8 cellular contexts compared by ENCODE assay signal in the genomic region with DNA sequence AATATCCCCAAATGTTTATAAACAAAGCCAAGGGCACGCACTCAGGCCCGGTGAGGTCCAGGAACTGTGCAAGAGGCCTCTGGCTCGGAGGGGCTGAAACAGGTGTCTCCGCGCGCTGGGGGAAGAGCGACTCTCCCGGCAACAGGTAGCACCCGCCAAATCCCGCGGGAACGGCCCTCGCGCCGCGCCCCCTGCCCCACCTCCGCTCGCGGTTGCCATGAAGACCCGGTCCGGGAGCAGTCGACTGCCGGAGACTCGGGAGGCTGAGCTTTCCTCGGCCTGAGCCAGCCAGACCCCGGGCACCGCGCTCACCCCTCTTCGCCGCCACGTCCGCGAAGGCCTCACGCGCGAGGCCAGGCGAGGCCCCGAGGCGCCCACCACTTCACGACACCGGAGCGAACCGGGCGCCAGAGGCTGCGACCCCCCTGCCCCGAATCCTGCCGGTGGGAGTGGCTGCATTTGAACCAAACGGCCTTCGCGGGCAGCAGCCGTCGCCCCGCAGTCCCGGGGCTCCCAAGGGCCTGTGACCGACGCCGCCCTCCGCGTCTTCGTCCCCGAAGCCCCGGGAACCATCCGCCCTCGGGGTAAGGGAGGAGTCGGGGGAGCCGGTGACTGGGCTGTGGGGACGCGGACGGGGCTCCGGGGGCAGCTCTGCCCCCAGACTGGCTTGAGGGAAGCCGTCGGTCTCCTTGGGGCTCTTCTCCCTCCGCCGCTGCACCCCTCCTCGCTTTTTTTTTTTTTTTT. TPM values are rescaled to one million over a fixed set of nuclear protein-coding genes. Genes with fewer than 3 reads are reported as not detected.
DNase-seq lines count a peak whose midpoint lies in the region; ATAC-seq and TF ChIP-seq lines count a peak whose summit lies in the region.

A gene with protein sequence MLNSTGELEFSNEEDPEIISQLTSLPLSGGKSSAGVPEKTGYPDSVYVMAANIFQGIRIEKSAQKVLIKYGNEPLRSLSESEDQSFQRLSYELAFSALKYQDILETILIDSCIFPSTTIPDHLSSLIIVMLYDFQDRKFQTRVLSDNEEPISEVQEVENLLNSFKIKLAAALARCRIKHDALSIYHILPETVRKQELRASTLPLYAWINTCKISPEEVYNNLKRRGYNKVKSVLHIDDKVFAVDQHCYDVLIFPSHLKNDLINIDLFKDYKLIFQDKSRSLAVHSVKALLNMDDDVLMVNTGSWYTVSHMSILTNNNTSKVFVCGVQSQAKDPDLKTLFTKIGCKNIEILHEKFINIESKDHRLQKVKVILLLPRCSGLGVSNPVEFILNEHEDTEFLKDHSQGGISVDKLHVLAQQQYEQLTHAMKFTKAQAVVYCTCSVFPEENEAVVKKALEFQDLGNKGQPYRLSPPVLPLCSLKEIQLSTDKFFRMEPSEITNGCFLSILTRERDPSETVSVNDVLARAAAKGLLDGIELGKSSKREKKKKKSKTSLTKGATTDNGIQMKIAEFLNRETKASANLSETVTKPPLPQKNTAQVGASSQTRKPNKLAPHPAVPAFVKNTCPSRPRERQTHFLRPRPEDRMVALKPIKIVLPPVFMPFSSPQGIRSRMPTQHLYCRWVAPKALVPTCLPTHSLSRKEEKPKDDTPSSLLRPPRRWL (plus strand): TSS at position 239 of the 744 bp plus-strand sequence. CDS start 739 bp downstream, outside the sequence.

- TF ChIP-seq CTCF in osteocyte (IDR thresholded peaks at IDR 0.05) = no peak

- H3K9me3 Mint-ChIP-seq in activated T-cell treated with anti-CD3 and anti-CD28 coated beads, Interleukin-2, amount 50 U/mL, for 24 hours = peaks cover 2% of the 10 kb centered on the region
- no peaks in the 10 kb centered on the region for H3K9me3 Mint-ChIP-seq in osteocyte (ENCODE audit: unreplicated experiment)

- peaks cover 48% of the 10 kb centered on the region for H3K27me3 Mint-ChIP-seq in activated T-cell treated with anti-CD3 and anti-CD28 coated beads, Interleukin-2, amount 50 U/mL, for 24 hours
- H3K27me3 Mint-ChIP-seq in osteocyte (ENCODE audit: unreplicated experiment) = no peaks in the 10 kb centered on the region

- peaks cover 7% of the 10 kb centered on the region for H3K4me1 Mint-ChIP-seq in activated T-cell treated with anti-CD3 and anti-CD28 coated beads, Interleukin-2, amount 50 U/mL, for 24 hours (ENCODE audit: low read depth)
- peaks cover 14% of the 10 kb centered on the region for H3K4me1 Mint-ChIP-seq in osteocyte (ENCODE audit: unreplicated experiment)

- peak within 1 kb of the TSS; percentile 50 for H3K4me3 Mint-ChIP-seq in activated T-cell treated with anti-CD3 and anti-CD28 coated beads, Interleukin-2, amount 50 U/mL, for 24 hours
- peak within 1 kb of the TSS; percentile 77 for H3K4me3 Mint-ChIP-seq in osteocyte (ENCODE audit: unreplicated experiment)

- no peak within 1 kb of the TSS for H3K27ac Mint-ChIP-seq in activated T-cell treated with anti-CD3 and anti-CD28 coated beads, Interleukin-2, amount 50 U/mL, for 24 hours
- H3K27ac Mint-ChIP-seq in osteocyte (ENCODE audit: unreplicated experiment) = peak within 1 kb of the TSS; percentile 69

- intact Hi-C loops in Right ventricle myocardium superior (cut with DNase I) = no loop called here

- H3K36me3 Mint-ChIP-seq in activated T-cell treated with anti-CD3 and anti-CD28 coated beads, Interleukin-2, amount 50 U/mL, for 24 hours (ENCODE audit: low read depth) = no peaks in the 10 kb centered on the region
- no peaks in the 10 kb centered on the region for H3K36me3 Mint-ChIP-seq in osteocyte (ENCODE audit: unreplicated experiment)

- DNase-seq in AG20443 (ENCODE audit: low spot score) (peak; percentile 29), NCI-H187 (lab: John Stamatoyannopoulos, UW) (peak; percentile 79 to 88), Right ventricle myocardium superior (peak; percentile 66), osteocyte (ENCODE audit: extremely low spot score, unreplicated experiment) (peak; percentile 86), medulla oblongata (ENCODE audit: extremely low spot score) (no peak)
- peak; percentile 57 for DNase-seq in activated T-cell treated with anti-CD3 and anti-CD28 coated beads, Interleukin-2, amount 50 U/mL, for 24 hours

- ATAC-seq in GM19351 (IDR thresholded peaks at IDR 0.05; ENCODE audit: unreplicated experiment) = peak; percentile 58
- ATAC-seq in Right ventricle myocardium superior (ENCODE audit: poor library complexity) = peak; percentile 86
- no peak for ATAC-seq in HG02852 (IDR thresholded peaks at IDR 0.05; ENCODE audit: unreplicated experiment)

RNA-seq across cellular contexts. Expression of the gene that starts here (rescaled TPM):
- 1.5 TPM for total RNA-seq in Right ventricle myocardium superior
- 1.6 and 2.4 TPM in 2 replicates for total RNA-seq in osteocyte
